24 cellular contexts compared by ENCODE assay signal in the genomic region with DNA sequence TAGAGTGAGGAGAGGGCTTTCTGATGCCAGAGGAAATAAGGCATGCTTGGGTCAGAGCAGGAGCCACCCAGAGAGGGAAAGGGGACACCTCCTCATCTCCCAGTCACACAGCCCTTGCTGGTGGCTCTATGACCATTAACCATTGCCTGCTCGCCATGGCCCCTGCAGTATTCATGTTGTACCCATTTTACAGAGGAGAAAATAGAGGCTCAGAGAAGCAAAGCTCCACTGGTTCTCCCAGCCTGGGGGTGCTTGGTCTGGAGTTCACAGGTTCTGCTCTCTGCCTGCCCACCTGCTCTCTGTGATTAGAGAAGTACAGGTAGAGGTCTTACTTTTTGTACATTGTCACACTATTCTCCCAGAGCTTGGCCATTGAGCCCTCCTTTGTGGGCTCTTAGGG. TPM values are rescaled to one million over a fixed set of nuclear protein-coding genes. Genes with fewer than 3 reads are reported as not detected.
DNase-seq lines count a peak whose midpoint lies in the region; ATAC-seq, FAIRE-seq and TF ChIP-seq lines count a peak whose summit lies in the region.
"Had no signal": no experiment of that assay in that cellular context is flagged by ENCODE, and none has a peak within 500 bp of the region (broad histone marks: within the 10 kb centered on the region; RNA-seq: fewer than 3 reads in every experiment).

No MANE protein-coding gene starts in this region.

- CTCF ChIA-PET in H1 (lab: Charles Lee; ENCODE audit: partially characterized antibody): interaction anchor here (2.2 to 3.9 kb wide), 2 partner anchors 9 to 32 kb away, joined by 8 to 18 read pairs; no protein-coding TSS in a partner anchor
- CTCF ChIA-PET in CD8-positive, alpha-beta T cell (lab: Charles Lee): interaction anchor here (0.6 kb wide), 1 partner anchor 9 kb away, joined by 3 read pairs; no protein-coding TSS in a partner anchor

- no peak for TF ChIP-seq POLR2A in H1 (IDR thresholded peaks at IDR 0.05; ENCODE audit: control extremely low read depth in 1 of 2, low read depth in 2 of 2, low read length in 2 of 2)

- FAIRE-seq in H1 (lab: Jason Lieb, UNC): no peak
- FAIRE-seq: A204.1, GM12891, GM18507 had no signal

- no peak overlapping the region for H2BK20ac ChIP-seq in H1 (ENCODE audit: low read length)

- no peaks in the 10 kb centered on the region for H3K9me3 ChIP-seq in BLaER1 treated with 17β-estradiol and CSF1 and Interleukin-3, amounts not matched to agents 10 nM and 100 nM (replicated peaks in 1 of 11)
- no peaks in the 10 kb centered on the region for H3K9me3 ChIP-seq in H1 (ENCODE audit: insufficient read depth in 2 of 2, low read depth in 1 of 2, low read length in 1 of 2)
- no peaks in the 10 kb centered on the region for H3K9me3 ChIP-seq in CD8-positive, alpha-beta T cell (ENCODE audit: low read length)
- H3K9me3 ChIP-seq in GM23248 (ENCODE audit: low read depth): no peaks in the 10 kb centered on the region
- H3K9me3 ChIP-seq: BE2C had no signal

- H3K23me2 ChIP-seq in H1 (ENCODE audit: low read depth, low read length): 0 out of 2 replicates have a peak, but pooled peaks cover 2% of the 10 kb centered on the region

- H3K56ac ChIP-seq in H1 (replicated peaks; ENCODE audit: insufficient read length, low read depth, low read length): no peak overlapping the region

- H3K4me2 ChIP-seq in BLaER1 treated with 17β-estradiol and CSF1 and Interleukin-3, amounts not matched to agents 10 nM and 100 nM: peak overlapping the region in 6 of 11 experiments; percentile 83 to 98 (median 91); a peak in 8 of 22 replicates
- H3K4me2 ChIP-seq in H1 (ENCODE audit: insufficient read depth in 1 of 2, low read depth in 2 of 2, low read length in 2 of 2) (no peak overlapping the region), GM23248 (ENCODE audit: unreplicated experiment) (no peak overlapping the region)

- no peak for TF ChIP-seq RAD21 in H1 (IDR thresholded peaks at IDR 0.05 in 1 of 2, conservative IDR thresholded peaks at IDR 0.05 in 1 of 2; ENCODE audit: low read depth in 2 of 2, low read length in 2 of 2)

- no peaks in the 10 kb centered on the region for H3K36me3 Mint-ChIP-seq in CD8-positive, alpha-beta T cell
- H3K36me3 Mint-ChIP-seq: CD4-positive, CD25-positive, alpha-beta regulatory T cell; CD8-positive, alpha-beta memory T cell had no signal

- peaks cover 3% of the 10 kb centered on the region for H3K27me3 Mint-ChIP-seq in CD8-positive, alpha-beta T cell (ENCODE audit: low read depth)

- H3K79me1 ChIP-seq in H1 (ENCODE audit: low read depth, low read length): no peaks in the 10 kb centered on the region

- H3K4me1 Mint-ChIP-seq in CD8-positive, alpha-beta T cell (ENCODE audit: low read depth): no peaks in the 10 kb centered on the region
- H3K4me1 Mint-ChIP-seq: CD8-positive, alpha-beta memory T cell had no signal

- ATAC-seq in Right ventricle myocardium inferior (no peak), Right ventricle myocardium superior (ENCODE audit: poor library complexity) (no peak), HG03139 (IDR thresholded peaks at IDR 0.05; ENCODE audit: unreplicated experiment) (no peak)
- no peak for ATAC-seq in CD8-positive, alpha-beta T cell

- H3K4me3 Mint-ChIP-seq in CD8-positive, alpha-beta T cell: no peak overlapping the region
- H3K4me3 Mint-ChIP-seq: CD4-positive, CD25-positive, alpha-beta regulatory T cell; CD8-positive, alpha-beta memory T cell had no signal

- H3F3A ChIP-seq in GM23248 (ENCODE audit: insufficient read depth): no peaks in the 10 kb centered on the region

- DNase-seq in Right ventricle myocardium inferior (ENCODE audit: missing footprints) (peak; percentile 5), Right ventricle myocardium superior (no peak), H1 (ENCODE audit: low read depth in 1 of 2, low spot score in 2 of 2) (no peak), GM23248 (no peak)
- DNase-seq in CD8-positive, alpha-beta T cell: no peak
- DNase-seq: ACHN; AML-193; Calu3; CD4-positive, CD25-positive, alpha-beta regulatory T cell; CD8-positive, alpha-beta memory T cell; DMS79 treated with DMSO at 0.1 percent for 48 hours; GF-D8; GOT3; H7; HCEC 1CT had no signal

- intact Hi-C loops in Right ventricle myocardium inferior (cut with DNase I): no loop called here
- intact Hi-C loops in Right ventricle myocardium superior (cut with DNase I): no loop called here
- intact Hi-C loops in CD8-positive, alpha-beta T cell (cut with DNase I, micrococcal nuclease): no loop called here

- no peak overlapping the region for H2BK12ac ChIP-seq in H1 (ENCODE audit: low read depth, low read length)

- H3K36me3 ChIP-seq in BLaER1 treated with 17β-estradiol and CSF1 and Interleukin-3, amounts not matched to agents 10 nM and 100 nM: no peaks in the 10 kb centered on the region
- H3K36me3 ChIP-seq in H1 (ENCODE audit: control insufficient read depth in 2 of 4, insufficient read depth in 4 of 4, low read length in 3 of 4): no peaks in the 10 kb centered on the region
- H3K36me3 ChIP-seq in CD8-positive, alpha-beta T cell (ENCODE audit: insufficient read depth, low read length): no peaks in the 10 kb centered on the region
- H3K36me3 ChIP-seq in GM23248 (ENCODE audit: low read depth): no peaks in the 10 kb centered on the region
- H3K36me3 ChIP-seq: BE2C had no signal

- no peak overlapping the region for H3K4ac ChIP-seq in H1 (replicated peaks; ENCODE audit: insufficient read length, low read depth, low read length)

- no peak overlapping the region for H4K5ac ChIP-seq in H1 (ENCODE audit: insufficient read length, low read depth, low read length)

- no peak overlapping the region for H3K27ac Mint-ChIP-seq in CD8-positive, alpha-beta T cell
- H3K27ac Mint-ChIP-seq: CD4-positive, CD25-positive, alpha-beta regulatory T cell; CD8-positive, alpha-beta memory T cell had no signal

- H2BK15ac ChIP-seq in H1 (ENCODE audit: low read length): no peak overlapping the region

- H3K14ac ChIP-seq in H1 (ENCODE audit: insufficient read length): no peak overlapping the region

- H2AFZ ChIP-seq in H1 (ENCODE audit: low read length) (no peak overlapping the region), GM23248 (no peak overlapping the region)

- no peak overlapping the region for H2BK5ac ChIP-seq in H1 (ENCODE audit: low read depth, low read length)

- H3K79me2 ChIP-seq in H1 (ENCODE audit: control insufficient read depth in 1 of 2, insufficient read depth in 2 of 2, low read length in 2 of 2) (no peaks in the 10 kb centered on the region), GM23248 (ENCODE audit: insufficient read depth) (no peaks in the 10 kb centered on the region)

- H4K8ac ChIP-seq in H1 (ENCODE audit: extremely low read depth, insufficient read depth, low read length): no peak overlapping the region

- H3K9me3 Mint-ChIP-seq in CD8-positive, alpha-beta T cell: no peaks in the 10 kb centered on the region
- H3K9me3 Mint-ChIP-seq: CD4-positive, CD25-positive, alpha-beta regulatory T cell; CD8-positive, alpha-beta memory T cell had no signal

- peak overlapping the region in 1 of 11 experiments; percentile 78; a peak in 1 of 22 replicates for H3K9ac ChIP-seq in BLaER1 treated with 17β-estradiol and CSF1 and Interleukin-3, amounts not matched to agents 10 nM and 100 nM
- H3K9ac ChIP-seq in H1 (replicated peaks in 1 of 4; ENCODE audit: extremely low read depth in 1 of 4, low read depth in 3 of 4, low read length in 3 of 4): no peak overlapping the region
- H3K9ac ChIP-seq in GM23248: no peak overlapping the region

- no peak overlapping the region for H2AK5ac ChIP-seq in H1 (ENCODE audit: low read depth, low read length)

- H3K23ac ChIP-seq in H1 (ENCODE audit: insufficient read length): no peak overlapping the region

- no peak overlapping the region for H3K4me3 ChIP-seq in BLaER1 treated with 17β-estradiol and CSF1 and Interleukin-3, amounts not matched to agents 10 nM and 100 nM
- H3K4me3 ChIP-seq in H1 (ENCODE audit: extremely low read depth in 1 of 4, insufficient read depth in 2 of 4, low read depth in 3 of 4, low read length in 4 of 4) (no peak overlapping the region), GM23248 (no peak overlapping the region)
- H3K4me3 ChIP-seq in CD8-positive, alpha-beta T cell (ENCODE audit: low read depth, low read length): no peak overlapping the region

- H3K9me2 ChIP-seq in GM23248 (ENCODE audit: insufficient read depth): no peaks in the 10 kb centered on the region

- no peak overlapping the region for H2BK120ac ChIP-seq in H1 (replicated peaks; ENCODE audit: low read depth, low read length)

- 83% methylated on average over 1 of the region's 1 CpG; no CpG with 5 or more reads in 1 of the 2 experiments for WGBS in H1 (ENCODE audit: extremely low coverage in 1 of 2, insufficient coverage in 1 of 2, insufficient read length in 1 of 2, insufficient replicate concordance in 2 of 2, low coverage in 1 of 2, low lambda C conversion rate in 2 of 2, missing lambda C conversion rate in 1 of 2), 2 experiments
- 81 to 85% methylated on average over 1 of the region's 1 CpG for WGBS in GM23248 (ENCODE audit: low coverage in 1 of 2, low lambda C conversion rate in 2 of 2, missing lambda C conversion rate in 2 of 2), 2 experiments

- H3K4me1 ChIP-seq in BLaER1 treated with 17β-estradiol and CSF1 and Interleukin-3, amounts not matched to agents 10 nM and 100 nM: peaks cover 18 to 91% (median 73%) of the 10 kb centered on the region in 10 experiments
- H3K4me1 ChIP-seq in H1 (replicated peaks in 1 of 4; ENCODE audit: control insufficient read depth in 3 of 4, insufficient read depth in 4 of 4, low read length in 3 of 4): peaks cover 0 to 1% (median 0%) of the 10 kb centered on the region in 4 experiments; a peak in 2 of 7 replicates
- H3K4me1 ChIP-seq in CD8-positive, alpha-beta T cell (ENCODE audit: insufficient read depth, low read length): no peaks in the 10 kb centered on the region
- H3K4me1 ChIP-seq in GM23248 (ENCODE audit: insufficient read depth): no peaks in the 10 kb centered on the region

- TF ChIP-seq CTCF in H1 (IDR thresholded peaks at IDR 0.05; ENCODE audit: control extremely low read depth in 1 of 3, insufficient read depth in 1 of 3, low read depth in 1 of 3, low read length in 3 of 3): no peak
- TF ChIP-seq CTCF in CD8-positive, alpha-beta T cell (IDR thresholded peaks at IDR 0.05): no peak

- H3K27ac ChIP-seq in BLaER1 treated with 17β-estradiol and CSF1 and Interleukin-3, amounts not matched to agents 10 nM and 100 nM: peak overlapping the region in 4 of 11 experiments; percentile 83 to 93 (median 89); a peak in 7 of 22 replicates
- H3K27ac ChIP-seq in H1 (ENCODE audit: low read depth, low read length) (no peak overlapping the region), temporal lobe (ENCODE audit: low read depth, low read length) (peak overlapping the region; percentile 57), GM23248 (no peak overlapping the region)
- H3K27ac ChIP-seq in CD8-positive, alpha-beta T cell (ENCODE audit: low read depth, low read length): no peak overlapping the region
- H3K27ac ChIP-seq: 22Rv1, C4-2B had no signal

- H4K91ac ChIP-seq in H1 (replicated peaks; ENCODE audit: insufficient read length, low read length): no peak overlapping the region

- H4K20me1 ChIP-seq in BLaER1 treated with 17β-estradiol and CSF1 and Interleukin-3, amounts not matched to agents 10 nM and 100 nM: no peaks in the 10 kb centered on the region
- no peaks in the 10 kb centered on the region for H4K20me1 ChIP-seq in H1 (replicated peaks in 1 of 2; ENCODE audit: control insufficient read depth in 1 of 2, insufficient read depth in 2 of 2, low read length in 2 of 2)
- no peaks in the 10 kb centered on the region for H4K20me1 ChIP-seq in GM23248 (ENCODE audit: insufficient read depth)

- H3K18ac ChIP-seq in H1 (ENCODE audit: extremely low read depth, low read length): no peak overlapping the region

- peaks cover 0 to 4% (median 0%) of the 10 kb centered on the region in 11 experiments; a peak in 1 of 22 replicates for H3K27me3 ChIP-seq in BLaER1 treated with 17β-estradiol and CSF1 and Interleukin-3, amounts not matched to agents 10 nM and 100 nM
- H3K27me3 ChIP-seq in H1 (replicated peaks in 1 of 4; ENCODE audit: control insufficient read depth in 3 of 4, extremely low read depth in 1 of 4, insufficient read depth in 3 of 4, low read length in 3 of 4) (no peaks in the 10 kb centered on the region), GM23248 (replicated peaks; ENCODE audit: insufficient read depth) (0 out of 2 replicates have a peak, but pooled peaks cover 12% of the 10 kb centered on the region)
- H3K27me3 ChIP-seq in CD8-positive, alpha-beta T cell (ENCODE audit: insufficient read depth, low read length): no peaks in the 10 kb centered on the region
- H3K27me3 ChIP-seq: BE2C had no signal

- in situ Hi-C loops in GM23248 (cut with MboI): no loop called here

- POLR2A ChIA-PET in H1 (lab: Charles Lee; ENCODE audit: partially characterized antibody): interaction anchor here (1.0 kb wide), 1 partner anchor 38 kb away, joined by 3 read pairs; no protein-coding TSS in a partner anchor
- POLR2A ChIA-PET in CD8-positive, alpha-beta T cell (lab: Charles Lee): no interaction called here

- TF ChIP-seq EP300 in H1 (IDR thresholded peaks at IDR 0.05; ENCODE audit: borderline replicate concordance in 1 of 2, low read depth in 2 of 2, low read length in 2 of 2): no peak

RNA-seq across cellular contexts. Expression of a gene that starts 56.2 kb away (rescaled TPM):
- 0.78 TPM for total RNA-seq in Right ventricle myocardium inferior
- total RNA-seq in Right ventricle myocardium superior: 0.81 TPM
- 56.4 and 57.1 TPM in 2 replicates for total RNA-seq in H1 (2021; fragmentation: NEBNext Ultra II Directional; extraction: Animal tissue kit (Norgen Biotek cat#: 25700))
- 114 and 166 TPM in 2 replicates for polyA plus RNA-seq in H1 (2011; rRNA removed)
- 51.3 TPM for polyA plus RNA-seq in H1 (2011; cell fraction: cytosol; rRNA removed)
- polyA plus RNA-seq in H1 (2011; cell fraction: nucleus; rRNA removed): 94.7 TPM
- polyA plus RNA-seq in H1 (2012, experiment 1 of 2): 31.6 to 91.8 TPM (median 75.5 TPM) in 4 replicates
- polyA plus RNA-seq in H1 (2012, experiment 2 of 2): 55.3 TPM
- 73.3 TPM for polyA plus RNA-seq in H1 (2013, experiment 1 of 2)
- polyA plus RNA-seq in H1 (2013, experiment 2 of 2): 75.1 TPM
- 33.5 and 61.7 TPM in 2 replicates for polyA minus RNA-seq in H1 (2011; rRNA and poly(A)+ RNA removed)
- polyA minus RNA-seq in H1 (2011; cell fraction: cytosol; rRNA and poly(A)+ RNA removed): 36.0 TPM
- 39.2 TPM for polyA minus RNA-seq in H1 (2011; cell fraction: nucleus; rRNA and poly(A)+ RNA removed)
- 46.2 TPM for total RNA-seq in temporal lobe
- total RNA-seq in CD8-positive, alpha-beta T cell: not detected
- total RNA-seq in GM23248 (2014; rRNA removed; shearing (Covaris generic)): not detected in 2 replicates
- not detected in 2 replicates for polyA plus RNA-seq in GM23248 (2016; fragmentation: Nextera tagmentation; extraction: Ambion mirVana)
- total RNA-seq: Calu3; CD4-positive, CD25-positive, alpha-beta regulatory T cell; CD8-positive, alpha-beta memory T cell had no signal
- polyA plus RNA-seq: CD4-positive, CD25-positive, alpha-beta regulatory T cell; CD8-positive, alpha-beta memory T cell had no signal

Comparison
In these comparisons a context has a peak if more than half of its experiments do, and no peak if none do; other contexts are left out.
1. H3K4me2 ChIP-seq: peak in BLaER1 treated with 17β-estradiol and CSF1 and Interleukin-3, amounts not matched to agents 10 nM and 100 nM (6 of 11); none in H1 (0 of 2) and GM23248 (single experiment).
2. RNA of a gene that starts 56.2 kb away (total RNA-seq): 56.4 to 57.1 TPM in H1 and 46.2 TPM in temporal lobe (single experiment); 0.81 TPM in Right ventricle myocardium superior (single experiment), 0.78 TPM in Right ventricle myocardium inferior (single experiment), not detected in CD8-positive, alpha-beta T cell and not detected in GM23248; every median in the first group is over 10 times any median in the second.